ENCODE assay signal across 1 cellular context in the genomic region with DNA sequence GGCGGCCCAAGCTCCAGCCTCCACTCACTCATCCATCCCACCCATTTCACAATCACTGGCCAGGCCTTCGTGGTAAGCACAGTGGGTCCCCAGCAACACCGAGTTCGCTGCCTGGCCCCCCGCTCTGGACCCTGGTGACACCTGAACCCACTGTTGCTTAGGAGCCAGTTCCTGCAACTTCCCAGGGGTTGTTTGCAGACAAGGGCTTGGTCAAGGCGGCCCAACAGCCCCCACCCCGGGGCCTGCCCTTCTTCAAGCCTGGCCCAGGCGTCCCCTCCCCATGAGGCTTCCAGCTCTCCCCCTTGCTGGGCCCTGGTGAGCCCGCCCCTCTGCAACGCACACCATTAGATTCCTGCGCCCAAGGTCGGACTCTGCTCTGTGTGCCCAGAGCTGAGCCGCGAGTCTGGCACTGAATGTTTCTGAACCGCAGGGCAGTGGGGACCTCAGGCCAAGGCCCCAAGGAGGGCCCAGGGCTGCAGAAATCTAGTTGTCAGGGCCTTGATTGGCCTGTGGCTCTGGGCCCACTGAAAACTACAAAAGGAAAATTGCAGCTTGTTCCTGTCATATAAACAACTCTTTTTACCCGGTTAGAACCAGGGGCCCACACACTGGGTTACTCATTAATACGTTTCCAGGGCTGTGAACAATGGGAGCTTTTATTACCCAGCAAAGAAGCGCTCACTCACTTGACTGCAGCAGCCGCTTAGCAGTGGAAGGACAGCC.
TF ChIP-seq lines count a peak whose summit lies in the region.

No MANE protein-coding gene starts in this region.

TF ChIP-seq in HepG2, 621 proteins besides CTCF, POLR2A, EP300 and RAD21 (continued from another document and continues in another):
- TF ChIP-seq, protein P1, sequence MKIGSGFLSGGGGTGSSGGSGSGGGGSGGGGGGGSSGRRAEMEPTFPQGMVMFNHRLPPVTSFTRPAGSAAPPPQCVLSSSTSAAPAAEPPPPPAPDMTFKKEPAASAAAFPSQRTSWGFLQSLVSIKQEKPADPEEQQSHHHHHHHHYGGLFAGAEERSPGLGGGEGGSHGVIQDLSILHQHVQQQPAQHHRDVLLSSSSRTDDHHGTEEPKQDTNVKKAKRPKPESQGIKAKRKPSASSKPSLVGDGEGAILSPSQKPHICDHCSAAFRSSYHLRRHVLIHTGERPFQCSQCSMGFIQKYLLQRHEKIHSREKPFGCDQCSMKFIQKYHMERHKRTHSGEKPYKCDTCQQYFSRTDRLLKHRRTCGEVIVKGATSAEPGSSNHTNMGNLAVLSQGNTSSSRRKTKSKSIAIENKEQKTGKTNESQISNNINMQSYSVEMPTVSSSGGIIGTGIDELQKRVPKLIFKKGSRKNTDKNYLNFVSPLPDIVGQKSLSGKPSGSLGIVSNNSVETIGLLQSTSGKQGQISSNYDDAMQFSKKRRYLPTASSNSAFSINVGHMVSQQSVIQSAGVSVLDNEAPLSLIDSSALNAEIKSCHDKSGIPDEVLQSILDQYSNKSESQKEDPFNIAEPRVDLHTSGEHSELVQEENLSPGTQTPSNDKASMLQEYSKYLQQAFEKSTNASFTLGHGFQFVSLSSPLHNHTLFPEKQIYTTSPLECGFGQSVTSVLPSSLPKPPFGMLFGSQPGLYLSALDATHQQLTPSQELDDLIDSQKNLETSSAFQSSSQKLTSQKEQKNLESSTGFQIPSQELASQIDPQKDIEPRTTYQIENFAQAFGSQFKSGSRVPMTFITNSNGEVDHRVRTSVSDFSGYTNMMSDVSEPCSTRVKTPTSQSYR (CRISPR knock-in tag; IDR thresholded peaks at IDR 0.05; ENCODE audit: borderline replicate concordance), result no peak; the same call in 1 of the 2 replicates
- TF ChIP-seq, protein P2, sequence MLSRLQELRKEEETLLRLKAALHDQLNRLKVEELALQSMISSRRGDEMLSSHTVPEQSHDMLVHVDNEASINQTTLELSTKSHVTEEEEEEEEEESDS (CRISPR knock-in tag; IDR thresholded peaks at IDR 0.05; ENCODE audit: borderline replicate concordance), result peak; percentile 51; the same call in 1 of the 2 replicates
- no peak for TF ChIP-seq ZNF558 (CRISPR knock-in tag; IDR thresholded peaks at IDR 0.05; ENCODE audit: borderline replicate concordance)
- TF ChIP-seq MXI1 (IDR thresholded peaks at IDR 0.05; ENCODE audit: borderline replicate concordance, low read depth, low read length), result peak; percentile 58; the same call in 1 of the 3 replicates
- no peak; the same call in 1 of the 2 replicates for TF ChIP-seq SATB2 (CRISPR knock-in tag; IDR thresholded peaks at IDR 0.05)
- TF ChIP-seq, protein P3, sequence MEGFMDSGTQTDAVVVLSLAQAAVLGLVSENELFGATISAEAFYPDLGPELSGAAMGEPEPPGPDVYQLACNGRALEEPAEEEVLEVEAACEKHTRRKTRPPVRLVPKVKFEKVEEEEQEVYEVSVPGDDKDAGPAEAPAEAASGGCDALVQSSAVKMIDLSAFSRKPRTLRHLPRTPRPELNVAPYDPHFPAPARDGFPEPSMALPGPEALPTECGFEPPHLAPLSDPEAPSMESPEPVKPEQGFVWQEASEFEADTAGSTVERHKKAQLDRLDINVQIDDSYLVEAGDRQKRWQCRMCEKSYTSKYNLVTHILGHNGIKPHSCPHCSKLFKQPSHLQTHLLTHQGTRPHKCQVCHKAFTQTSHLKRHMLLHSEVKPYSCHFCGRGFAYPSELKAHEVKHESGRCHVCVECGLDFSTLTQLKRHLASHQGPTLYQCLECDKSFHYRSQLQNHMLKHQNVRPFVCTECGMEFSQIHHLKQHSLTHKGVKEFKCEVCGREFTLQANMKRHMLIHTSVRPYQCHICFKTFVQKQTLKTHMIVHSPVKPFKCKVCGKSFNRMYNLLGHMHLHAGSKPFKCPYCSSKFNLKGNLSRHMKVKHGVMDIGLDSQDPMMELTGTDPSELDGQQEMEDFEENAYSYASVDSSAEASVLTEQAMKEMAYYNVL (CRISPR knock-in tag; IDR thresholded peaks at IDR 0.05; ENCODE audit: borderline replicate concordance), result peak; percentile 71; the same call in 1 of the 2 replicates
- TF ChIP-seq ZNF572 (CRISPR knock-in tag; IDR thresholded peaks at IDR 0.05), result no peak
- no peak for TF ChIP-seq FOXA1 (IDR thresholded peaks at IDR 0.05)
- peak; percentile 5; the same call in 1 of the 2 replicates for TF ChIP-seq FOXA1 (CRISPR knock-in tag; IDR thresholded peaks at IDR 0.05)
- no peak; the same call in 1 of the 2 replicates for TF ChIP-seq ZNF253 (CRISPR knock-in tag; IDR thresholded peaks at IDR 0.05; ENCODE audit: borderline replicate concordance)
- TF ChIP-seq ZBTB10 (CRISPR knock-in tag; IDR thresholded peaks at IDR 0.05; ENCODE audit: borderline replicate concordance), result peak; percentile 93; the same call in 1 of the 2 replicates
- peak; percentile 93 for TF ChIP-seq RXRA (CRISPR knock-in tag; IDR thresholded peaks at IDR 0.05)
- TF ChIP-seq ARNT (IDR thresholded peaks at IDR 0.05), result no peak
- no peak; the same call in 1 of the 2 replicates for TF ChIP-seq MIXL1 (CRISPR knock-in tag; IDR thresholded peaks at IDR 0.05)
- TF ChIP-seq HDAC2 (CRISPR knock-in tag; IDR thresholded peaks at IDR 0.05), result peak; percentile 82; the same call in 1 of the 2 replicates
- TF ChIP-seq ZBTB20 (CRISPR knock-in tag; IDR thresholded peaks at IDR 0.05; ENCODE audit: borderline replicate concordance, low read depth), result peak; percentile 71; the same call in 1 of the 2 replicates
- TF ChIP-seq ZFX (CRISPR knock-in tag; IDR thresholded peaks at IDR 0.05; ENCODE audit: low read depth), result peak; percentile 97
- TF ChIP-seq DMAP1 (CRISPR knock-in tag; IDR thresholded peaks at IDR 0.05), result peak; percentile 80; the same call in 1 of the 2 replicates
- peak; percentile 92 for TF ChIP-seq DRAP1 (CRISPR knock-in tag; IDR thresholded peaks at IDR 0.05)
- TF ChIP-seq KDM6A (CRISPR knock-in tag; IDR thresholded peaks at IDR 0.05; ENCODE audit: low read depth), result peak; percentile 94
- TF ChIP-seq PREB (CRISPR knock-in tag; IDR thresholded peaks at IDR 0.05), result no peak
- TF ChIP-seq, protein P4, sequence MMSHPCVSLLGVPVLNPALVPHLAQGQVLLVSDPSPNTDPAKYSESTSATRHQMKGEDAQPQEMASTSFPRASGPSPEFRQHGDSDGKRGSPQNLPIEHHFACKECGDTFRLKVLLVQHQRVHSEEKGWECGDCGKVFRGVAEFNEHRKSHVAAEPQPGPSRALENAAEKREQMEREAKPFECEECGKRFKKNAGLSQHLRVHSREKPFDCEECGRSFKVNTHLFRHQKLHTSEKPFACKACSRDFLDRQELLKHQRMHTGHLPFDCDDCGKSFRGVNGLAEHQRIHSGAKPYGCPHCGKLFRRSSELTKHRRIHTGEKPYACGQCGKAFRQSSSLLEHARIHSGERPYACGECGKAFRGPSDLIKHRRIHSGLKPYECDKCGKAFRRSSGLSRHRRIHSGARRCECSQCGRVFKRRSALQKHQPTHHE (CRISPR knock-in tag; IDR thresholded peaks at IDR 0.05; ENCODE audit: borderline replicate concordance), result peak; percentile 75; the same call in 1 of the 2 replicates
- TF ChIP-seq ZNF512 (CRISPR knock-in tag; IDR thresholded peaks at IDR 0.05), result no peak
- no peak for TF ChIP-seq SRF (IDR thresholded peaks at IDR 0.05; ENCODE audit: low read depth, low read length)
- peak; percentile 79; the same call in 1 of the 2 replicates for TF ChIP-seq NKX3-1 (CRISPR knock-in tag; IDR thresholded peaks at IDR 0.05)
- TF ChIP-seq ZNF816 (CRISPR knock-in tag; IDR thresholded peaks at IDR 0.05; ENCODE audit: borderline replicate concordance), result no peak
- TF ChIP-seq MIER3 (CRISPR knock-in tag; IDR thresholded peaks at IDR 0.05; ENCODE audit: borderline replicate concordance), result 0 out of 2 replicates have a peak, but pooled peaks have one; percentile 40
- peak; percentile 91 for TF ChIP-seq SAP130 (CRISPR knock-in tag; IDR thresholded peaks at IDR 0.05; ENCODE audit: low read depth)
- TF ChIP-seq ATF7-NPFF (CRISPR knock-in tag; IDR thresholded peaks at IDR 0.05; ENCODE audit: low read depth), result no peak
- TF ChIP-seq, protein P5, sequence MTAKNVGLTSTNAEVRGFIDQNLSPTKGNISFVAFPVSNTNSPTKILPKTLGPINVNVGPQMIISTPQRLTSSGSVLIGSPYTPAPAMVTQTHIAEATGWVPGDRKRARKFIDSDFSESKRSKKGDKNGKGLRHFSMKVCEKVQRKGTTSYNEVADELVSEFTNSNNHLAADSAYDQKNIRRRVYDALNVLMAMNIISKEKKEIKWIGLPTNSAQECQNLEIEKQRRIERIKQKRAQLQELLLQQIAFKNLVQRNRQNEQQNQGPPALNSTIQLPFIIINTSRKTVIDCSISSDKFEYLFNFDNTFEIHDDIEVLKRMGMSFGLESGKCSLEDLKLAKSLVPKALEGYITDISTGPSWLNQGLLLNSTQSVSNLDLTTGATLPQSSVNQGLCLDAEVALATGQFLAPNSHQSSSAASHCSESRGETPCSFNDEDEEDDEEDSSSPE (CRISPR knock-in tag; IDR thresholded peaks at IDR 0.05), result peak; percentile 75; the same call in 1 of the 2 replicates
- no peak for TF ChIP-seq ZIK1 (CRISPR knock-in tag; IDR thresholded peaks at IDR 0.05; ENCODE audit: borderline replicate concordance, low read depth)
- TF ChIP-seq ZNF460 (CRISPR knock-in tag; IDR thresholded peaks at IDR 0.05; ENCODE audit: borderline replicate concordance), result peak; percentile 33; the same call in 1 of the 2 replicates
- peak; percentile 49; the same call in 1 of the 2 replicates for TF ChIP-seq DPF2 (CRISPR knock-in tag; IDR thresholded peaks at IDR 0.05; ENCODE audit: borderline replicate concordance, low read depth)
- TF ChIP-seq, protein P6, sequence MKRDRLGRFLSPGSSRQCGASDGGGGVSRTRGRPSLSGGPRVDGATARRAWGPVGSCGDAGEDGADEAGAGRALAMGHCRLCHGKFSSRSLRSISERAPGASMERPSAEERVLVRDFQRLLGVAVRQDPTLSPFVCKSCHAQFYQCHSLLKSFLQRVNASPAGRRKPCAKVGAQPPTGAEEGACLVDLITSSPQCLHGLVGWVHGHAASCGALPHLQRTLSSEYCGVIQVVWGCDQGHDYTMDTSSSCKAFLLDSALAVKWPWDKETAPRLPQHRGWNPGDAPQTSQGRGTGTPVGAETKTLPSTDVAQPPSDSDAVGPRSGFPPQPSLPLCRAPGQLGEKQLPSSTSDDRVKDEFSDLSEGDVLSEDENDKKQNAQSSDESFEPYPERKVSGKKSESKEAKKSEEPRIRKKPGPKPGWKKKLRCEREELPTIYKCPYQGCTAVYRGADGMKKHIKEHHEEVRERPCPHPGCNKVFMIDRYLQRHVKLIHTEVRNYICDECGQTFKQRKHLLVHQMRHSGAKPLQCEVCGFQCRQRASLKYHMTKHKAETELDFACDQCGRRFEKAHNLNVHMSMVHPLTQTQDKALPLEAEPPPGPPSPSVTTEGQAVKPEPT (CRISPR knock-in tag; IDR thresholded peaks at IDR 0.05; ENCODE audit: low read depth), result no peak
- TF ChIP-seq ZNF552 (CRISPR knock-in tag; IDR thresholded peaks at IDR 0.05; ENCODE audit: borderline replicate concordance), result peak; percentile 4; the same call in 1 of the 2 replicates
- peak; percentile 47; the same call in 1 of the 2 replicates for TF ChIP-seq NR2C2 (CRISPR knock-in tag; IDR thresholded peaks at IDR 0.05; ENCODE audit: borderline replicate concordance)
- no peak for TF ChIP-seq ZNF496 (CRISPR knock-in tag; IDR thresholded peaks at IDR 0.05; ENCODE audit: insufficient replicate concordance)
- TF ChIP-seq RBM22 (optimal IDR thresholded peaks at IDR 0.05; ENCODE audit: low read length), result peak; percentile 88
- TF ChIP-seq, protein P7, sequence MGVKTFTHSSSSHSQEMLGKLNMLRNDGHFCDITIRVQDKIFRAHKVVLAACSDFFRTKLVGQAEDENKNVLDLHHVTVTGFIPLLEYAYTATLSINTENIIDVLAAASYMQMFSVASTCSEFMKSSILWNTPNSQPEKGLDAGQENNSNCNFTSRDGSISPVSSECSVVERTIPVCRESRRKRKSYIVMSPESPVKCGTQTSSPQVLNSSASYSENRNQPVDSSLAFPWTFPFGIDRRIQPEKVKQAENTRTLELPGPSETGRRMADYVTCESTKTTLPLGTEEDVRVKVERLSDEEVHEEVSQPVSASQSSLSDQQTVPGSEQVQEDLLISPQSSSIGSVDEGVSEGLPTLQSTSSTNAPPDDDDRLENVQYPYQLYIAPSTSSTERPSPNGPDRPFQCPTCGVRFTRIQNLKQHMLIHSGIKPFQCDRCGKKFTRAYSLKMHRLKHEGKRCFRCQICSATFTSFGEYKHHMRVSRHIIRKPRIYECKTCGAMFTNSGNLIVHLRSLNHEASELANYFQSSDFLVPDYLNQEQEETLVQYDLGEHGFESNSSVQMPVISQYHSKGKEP (CRISPR knock-in tag; IDR thresholded peaks at IDR 0.05), result no peak; the same call in 1 of the 2 replicates
